Comparison of ENCODE assay signal across 8 cellular contexts in the genomic region with DNA sequence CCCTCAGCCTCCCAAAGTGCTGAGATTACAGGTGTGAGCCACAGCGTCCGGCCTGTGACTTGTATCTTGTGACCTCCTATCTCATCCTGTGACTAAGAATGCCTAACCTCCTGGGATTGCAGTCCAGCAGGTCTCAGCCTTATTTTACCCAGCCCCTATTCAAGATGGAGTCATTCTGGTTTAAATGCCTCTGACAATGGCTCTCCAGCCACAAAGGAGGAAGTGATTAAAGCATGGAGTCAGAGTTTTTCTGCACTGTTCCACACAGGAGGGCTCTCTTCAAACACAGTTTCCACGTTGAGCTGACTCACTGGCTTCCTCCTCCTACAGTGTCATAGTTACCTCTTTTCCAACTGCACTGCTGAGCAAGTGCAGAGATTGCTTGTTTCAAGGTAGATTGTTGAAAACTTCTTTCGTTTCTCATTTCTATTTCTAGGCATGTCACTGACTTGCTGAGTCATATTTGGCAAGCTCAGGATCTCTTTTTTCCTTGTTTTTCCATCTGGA. TPM values are rescaled to one million over a fixed set of nuclear protein-coding genes. Genes with fewer than 3 reads are reported as not detected.
DNase-seq lines count a peak whose midpoint lies in the region; ATAC-seq lines count a peak whose summit lies in the region.

No MANE protein-coding gene starts in this region.

- ATAC-seq in activated T-cell treated with anti-CD3 and anti-CD28 coated beads, Interleukin-2, amount 50 U/mL, for 72 hours (replicated peaks in 1 of 2) = peak; percentile 99
- no peak for ATAC-seq in HG02938 (IDR thresholded peaks at IDR 0.05; ENCODE audit: unreplicated experiment)

- peaks cover 0 to 1% of the 10 kb centered on the region in 2 donors for H3K9me3 Mint-ChIP-seq in activated T-cell treated with anti-CD3 and anti-CD28 coated beads, Interleukin-2, amount 50 U/mL, for 72 hours

- no peak overlapping the region for H3K27ac Mint-ChIP-seq in activated T-cell treated with anti-CD3 and anti-CD28 coated beads, Interleukin-2, amount 50 U/mL, for 72 hours

- DNase-seq in stimulated activated naive CD4-positive, alpha-beta T cell treated with Interleukin-2 at 50 U/mL for 16 hours (lab: John Stamatoyannopoulos, UW) = peak; percentile 35
- no peak for DNase-seq in stimulated activated naive CD4-positive, alpha-beta T cell (lab: John Stamatoyannopoulos, UW)
- DNase-seq in Kasumi-1 (lab: John Stamatoyannopoulos, UW) (peak; percentile 67 to 72), iris pigment epithelial cell (ENCODE audit: low read depth) (peak; percentile 86), DMS153 (lab: John Stamatoyannopoulos, UW) (no peak)
- DNase-seq in activated T-cell treated with anti-CD3 and anti-CD28 coated beads, Interleukin-2, amount 50 U/mL, for 72 hours = peak; percentile 49 to 54
- peak; percentile 20 to 36 for DNase-seq in stimulated activated CD8-positive, alpha-beta memory T cell treated with anti-CD3 and anti-CD28 coated beads, Interleukin-7, amount 100 ng/mL, for 4 hours (ENCODE audit: low read depth in 2 of 2)

- H3K4me3 Mint-ChIP-seq in activated T-cell treated with anti-CD3 and anti-CD28 coated beads, Interleukin-2, amount 50 U/mL, for 72 hours = peak overlapping the region in 1 of 2 donors; percentile 8

- peaks cover 8% of the 10 kb centered on the region for H3K27me3 Mint-ChIP-seq in activated T-cell treated with anti-CD3 and anti-CD28 coated beads, Interleukin-2, amount 50 U/mL, for 72 hours (ENCODE audit: low read depth)

- H3K4me1 Mint-ChIP-seq in activated T-cell treated with anti-CD3 and anti-CD28 coated beads, Interleukin-2, amount 50 U/mL, for 72 hours (ENCODE audit: low read depth) = peaks cover 21% of the 10 kb centered on the region

- no peaks in the 10 kb centered on the region for H3K36me3 Mint-ChIP-seq in activated T-cell treated with anti-CD3 and anti-CD28 coated beads, Interleukin-2, amount 50 U/mL, for 72 hours (ENCODE audit: insufficient read depth in 2 of 2)

RNA-seq across cellular contexts. Expression of a gene that starts 29.3 kb away (rescaled TPM):
- 100 to 1,000 TPM in 1 of 2 donors, 10 to 100 TPM in 1; 89.7 to 126 TPM for total RNA-seq in activated T-cell treated with anti-CD3 and anti-CD28 coated beads, Interleukin-2, amount 50 U/mL, for 72 hours

Comparison
In these comparisons a context has a peak if more than half of its experiments do, and no peak if none do; other contexts are left out.
1. DNase-seq: peak in stimulated activated naive CD4-positive, alpha-beta T cell treated with Interleukin-2 at 50 U/mL for 16 hours (single experiment), Kasumi-1 (2 of 2), activated T-cell treated with anti-CD3 and anti-CD28 coated beads, Interleukin-2, amount 50 U/mL, for 72 hours (2 of 2), iris pigment epithelial cell (single experiment) and stimulated activated CD8-positive, alpha-beta memory T cell treated with anti-CD3 and anti-CD28 coated beads, Interleukin-7, amount 100 ng/mL, for 4 hours (2 of 2); none in stimulated activated naive CD4-positive, alpha-beta T cell (0 of 6) and DMS153 (single experiment).